ENCODE assay signal across 11 cellular contexts in the genomic region with DNA sequence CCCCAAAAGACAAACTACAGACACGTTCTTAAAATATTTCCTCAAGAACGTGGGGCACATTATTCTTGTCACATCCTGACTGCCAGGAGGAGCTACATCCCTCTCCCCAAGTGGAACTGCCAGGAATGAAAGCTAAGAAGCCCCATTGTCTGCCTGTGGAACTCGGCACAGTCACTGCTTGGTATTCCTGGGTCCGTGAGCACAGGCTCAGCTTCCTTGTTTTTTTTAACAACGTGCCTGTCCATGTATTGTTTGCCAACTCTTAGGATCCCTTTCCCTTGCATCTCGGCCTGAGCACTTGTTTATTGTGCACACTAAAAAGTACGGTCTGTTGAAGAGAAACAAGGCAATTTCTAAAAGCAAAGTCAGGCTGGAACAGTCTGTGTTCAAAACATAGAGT. TPM values are rescaled to one million over a fixed set of nuclear protein-coding genes. Genes with fewer than 3 reads are reported as not detected.
DNase-seq lines count a peak whose midpoint lies in the region; ATAC-seq and TF ChIP-seq lines count a peak whose summit lies in the region.
"Had no signal": no experiment of that assay in that cellular context is flagged by ENCODE, and none has a peak within 500 bp of the region (broad histone marks: within the 10 kb centered on the region; RNA-seq: fewer than 3 reads in every experiment).

No MANE protein-coding gene starts in this region.

- POLR2A ChIA-PET in PC-3 (lab: Charles Lee; ENCODE audit: unreplicated experiment): no interaction called here

- intact Hi-C loops in PC-3 (cut with micrococcal nuclease): no loop called here
- intact Hi-C loops in upper lobe of right lung (cut with DNase I): no loop called here

- no peak overlapping the region for H3K14ac ChIP-seq in mesenchymal stem cell (ENCODE audit: low read length in 2 of 2)

- TF ChIP-seq EP300 in upper lobe of left lung (IDR thresholded peaks at IDR 0.05): no peak

- no peak overlapping the region for H2BK15ac ChIP-seq in mesenchymal stem cell (ENCODE audit: low read depth, poor library complexity, severe bottlenecking)

- CTCF ChIA-PET in PC-3 (lab: Charles Lee): interaction anchor here (0.5 kb wide), 1 partner anchor 631 kb away, joined by 3 read pairs; no protein-coding TSS in a partner anchor

- no peak overlapping the region for H3K23ac ChIP-seq in mesenchymal stem cell (ENCODE audit: low read length in 2 of 2)

- no peak overlapping the region for H3K18ac ChIP-seq in mesenchymal stem cell (ENCODE audit: low read depth in 1 of 2, low read length in 2 of 2)

- no peak for TF ChIP-seq POLR2A in upper lobe of left lung (IDR thresholded peaks at IDR 0.05)

- H2BK12ac ChIP-seq in mesenchymal stem cell (ENCODE audit: low read length in 2 of 2): no peak overlapping the region

- WGBS in mesenchymal stem cell: 55% methylated on average over 7 of the region's 7 CpGs
- 21 to 35% methylated on average over 7 of the region's 7 CpGs for WGBS in upper lobe of left lung, 2 donors

- H3K27ac ChIP-seq in PC-3 (ENCODE audit: low read length) (no peak overlapping the region), mesenchymal stem cell (ENCODE audit: low read length, poor library complexity, severe bottlenecking) (no peak overlapping the region), thoracic aorta (peak overlapping the region; percentile 24 to 40), upper lobe of right lung (no peak overlapping the region), upper lobe of left lung (peak overlapping the region in 2 of 4 donors; percentile 36 to 39)
- H3K27ac ChIP-seq: neutrophil had no signal

- no peak overlapping the region for H2BK120ac ChIP-seq in mesenchymal stem cell (ENCODE audit: low read depth, low read length)

- DNase-seq in PC-3 (no peak), mesenchymal stem cell (no peak), thoracic aorta (ENCODE audit: low spot score) (no peak), upper lobe of right lung (no peak), upper lobe of left lung (no peak), ecto neural progenitor cell (ENCODE audit: low spot score) (no peak), amniotic stem cell (lab: John Stamatoyannopoulos, UW) (no peak)
- DNase-seq: activated T-cell treated with anti-CD3 and anti-CD28 coated beads, Interleukin-2, amount 50 U/mL, for 72 hours; DND-41 had no signal

- no peak overlapping the region for H2BK5ac ChIP-seq in mesenchymal stem cell (ENCODE audit: low read depth, low read length, poor library complexity, severe bottlenecking)

- ATAC-seq in PC-3 (no peak), esophagus mucosa (peak; percentile 39), thoracic aorta (ENCODE audit: insufficient number of reproducible peaks, low FRiP score, low read depth) (no peak), upper lobe of right lung (no peak), upper lobe of left lung (ENCODE audit: low FRiP score in 2 of 2) (no peak)
- ATAC-seq: activated T-cell treated with anti-CD3 and anti-CD28 coated beads, Interleukin-2, amount 50 U/mL, for 72 hours had no signal

- peaks cover 3% of the 10 kb centered on the region; the same call in 1 of the 2 replicates for H3K4me1 ChIP-seq in PC-3 (ENCODE audit: insufficient read depth, low read length)
- H3K4me1 ChIP-seq in mesenchymal stem cell (ENCODE audit: control insufficient read depth, insufficient read depth, low read depth, low read length): no peaks in the 10 kb centered on the region
- H3K4me1 ChIP-seq in thoracic aorta (ENCODE audit: control insufficient read depth in 1 of 2, low read depth in 2 of 2): peaks cover 8 to 20% of the 10 kb centered on the region in 2 donors
- peaks cover 5% of the 10 kb centered on the region for H3K4me1 ChIP-seq in upper lobe of right lung
- H3K4me1 ChIP-seq in upper lobe of left lung: peaks cover 0 to 11% (median 8%) of the 10 kb centered on the region in 4 donors

- H3K4me2 ChIP-seq in PC-3 (ENCODE audit: low read length): no peak overlapping the region
- H3K4me2 ChIP-seq in mesenchymal stem cell (ENCODE audit: low read length, poor library complexity, severe bottlenecking): no peak overlapping the region

- no peaks in the 10 kb centered on the region for H4K20me1 ChIP-seq in PC-3 (ENCODE audit: low read length)

- H3F3A ChIP-seq in PC-3 (ENCODE audit: low read length, unreplicated experiment): no peaks in the 10 kb centered on the region

- no peaks in the 10 kb centered on the region; the same call in 1 of the 2 replicates for H3K9me2 ChIP-seq in PC-3 (replicated peaks; ENCODE audit: low read length)

- H3K27me3 ChIP-seq in PC-3 (ENCODE audit: low read length) (no peaks in the 10 kb centered on the region), mesenchymal stem cell (ENCODE audit: control insufficient read depth in 1 of 2, insufficient read depth in 1 of 2, low read length in 2 of 2) (no peaks in the 10 kb centered on the region), thoracic aorta (replicated peaks; ENCODE audit: insufficient read depth) (no peaks in the 10 kb centered on the region), upper lobe of right lung (no peaks in the 10 kb centered on the region), upper lobe of left lung (no peaks in the 10 kb centered on the region)
- H3K27me3 ChIP-seq: neutrophil had no signal

- no peak overlapping the region for H3K4ac ChIP-seq in mesenchymal stem cell (ENCODE audit: low read depth in 1 of 2, low read length in 2 of 2)

- no peaks in the 10 kb centered on the region for H3K79me2 ChIP-seq in PC-3 (ENCODE audit: low read length)

- H3K9ac ChIP-seq in PC-3 (ENCODE audit: low read length): no peak overlapping the region
- H3K9ac ChIP-seq in mesenchymal stem cell (ENCODE audit: low read length): peak overlapping the region; percentile 65

- no peaks in the 10 kb centered on the region for H3K36me3 ChIP-seq in PC-3 (ENCODE audit: low read depth, low read length)
- H3K36me3 ChIP-seq in mesenchymal stem cell (ENCODE audit: control insufficient read depth in 1 of 2, insufficient read depth in 2 of 2, low read depth in 1 of 2, low read length in 2 of 2): no peaks in the 10 kb centered on the region
- no peaks in the 10 kb centered on the region for H3K36me3 ChIP-seq in thoracic aorta
- H3K36me3 ChIP-seq in upper lobe of right lung: no peaks in the 10 kb centered on the region
- no peaks in the 10 kb centered on the region for H3K36me3 ChIP-seq in upper lobe of left lung
- H3K36me3 ChIP-seq: neutrophil had no signal

- no peaks in the 10 kb centered on the region for H3K79me1 ChIP-seq in mesenchymal stem cell (replicated peaks; ENCODE audit: low read length, poor library complexity, severe bottlenecking)

- no TSS peak for BruUV-seq in PC-3 (replicated peaks; lab: Mats Ljungman, UMichigan)

- H2AFZ ChIP-seq in PC-3 (ENCODE audit: low read length): peak overlapping the region; percentile 3; the same call in 1 of the 2 replicates
- no peak overlapping the region for H2AFZ ChIP-seq in mesenchymal stem cell (ENCODE audit: low read depth, low read length)

- H4K8ac ChIP-seq in mesenchymal stem cell (ENCODE audit: low read length): no peak overlapping the region

- H2AK5ac ChIP-seq in mesenchymal stem cell (ENCODE audit: low read length, severe bottlenecking): no peak overlapping the region

- H3K9me3 ChIP-seq in PC-3 (ENCODE audit: low read length) (no peaks in the 10 kb centered on the region), mesenchymal stem cell (ENCODE audit: control insufficient read depth, low read length) (no peaks in the 10 kb centered on the region), thoracic aorta (no peaks in the 10 kb centered on the region), upper lobe of right lung (no peaks in the 10 kb centered on the region), upper lobe of left lung (no peaks in the 10 kb centered on the region)
- H3K9me3 ChIP-seq: neutrophil had no signal

- TF ChIP-seq CTCF in PC-3 (conservative IDR thresholded peaks at IDR 0.05; ENCODE audit: low read depth, low read length): no peak
- no peak for TF ChIP-seq CTCF in thoracic aorta (IDR thresholded peaks at IDR 0.05)
- TF ChIP-seq CTCF in upper lobe of right lung (IDR thresholded peaks at IDR 0.05): no peak
- TF ChIP-seq CTCF in upper lobe of left lung (IDR thresholded peaks at IDR 0.05): no peak

- H3K4me3 ChIP-seq in PC-3 (ENCODE audit: low read length) (no peak overlapping the region), mesenchymal stem cell (ENCODE audit: insufficient read depth in 1 of 2, low read depth in 1 of 2, low read length in 2 of 2) (peak overlapping the region in 1 of 2 experiments; percentile 20), thoracic aorta (peak overlapping the region; percentile 40), upper lobe of right lung (no peak overlapping the region), upper lobe of left lung (no peak overlapping the region)

- no peak overlapping the region for H4K91ac ChIP-seq in mesenchymal stem cell (ENCODE audit: low read length)

RNA-seq across cellular contexts. Expression of a gene that starts 47.0 kb away (rescaled TPM):
- 3.3 and 3.9 TPM in 2 replicates for total RNA-seq in PC-3 (2014; rRNA removed)
- total RNA-seq in esophagus mucosa: 95.9 TPM
- polyA plus RNA-seq in mesenchymal stem cell (2013, experiment 1 of 2): 57.0 TPM
- polyA plus RNA-seq in mesenchymal stem cell (2013, experiment 2 of 2): 60.6 TPM
- 100 to 1,000 TPM; 302 to 392 TPM for total RNA-seq in thoracic aorta
- total RNA-seq in upper lobe of right lung: 884 TPM
- total RNA-seq in upper lobe of left lung: 100 to 1,000 TPM; 222 to 828 (median 490) TPM

Comparison
In these comparisons a context has a peak if more than half of its experiments do, and no peak if none do; other contexts are left out.
1. H3K27ac ChIP-seq: peak in thoracic aorta (2 of 2); none in PC-3 (single experiment), mesenchymal stem cell (single experiment) and upper lobe of right lung (single experiment).
2. RNA of a gene that starts 47.0 kb away (total RNA-seq): 884 TPM in upper lobe of right lung (single experiment), 222 to 828 TPM in upper lobe of left lung, 302 to 392 TPM in thoracic aorta and 95.9 TPM in esophagus mucosa (single experiment); 3.3 to 3.9 TPM in PC-3; every median in the first group is over 10 times any median in the second.